18 cellular contexts compared by ENCODE assay signal in the genomic region with DNA sequence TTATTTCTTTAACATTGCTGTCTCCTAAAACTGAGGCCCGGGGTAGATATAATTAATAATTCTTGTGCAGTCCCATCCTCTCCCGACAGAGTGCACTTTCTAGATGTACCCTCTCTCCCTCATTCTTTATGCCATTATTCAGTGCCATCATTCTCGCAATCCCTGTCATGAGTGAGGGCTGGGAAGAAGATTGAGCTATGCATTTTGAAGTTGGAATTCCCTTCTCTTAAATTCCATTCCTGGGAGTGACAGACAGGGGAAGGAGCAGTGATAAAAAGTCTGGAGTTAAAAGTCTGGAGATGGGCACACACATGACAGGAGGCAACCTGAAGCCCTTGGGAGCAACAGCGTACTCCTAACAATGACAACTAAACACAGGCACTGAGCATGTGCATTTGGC. TPM values are rescaled to one million over a fixed set of nuclear protein-coding genes. Genes with fewer than 3 reads are reported as not detected.
DNase-seq lines count a peak whose midpoint lies in the region; ATAC-seq and TF ChIP-seq lines count a peak whose summit lies in the region.
"Had no signal": no experiment of that assay in that cellular context is flagged by ENCODE, and none has a peak within 500 bp of the region (broad histone marks: within the 10 kb centered on the region; RNA-seq: fewer than 3 reads in every experiment).

No MANE protein-coding gene starts in this region.

- H3K36me3 Mint-ChIP-seq in neural progenitor cell (no peaks in the 10 kb centered on the region), type B pancreatic cell (no peaks in the 10 kb centered on the region)

- H4K20me1 ChIP-seq in neural progenitor cell (ENCODE audit: low read depth), result no peaks in the 10 kb centered on the region

- no peaks in the 10 kb centered on the region for H3K79me2 ChIP-seq in neural progenitor cell (ENCODE audit: low read depth)

- ATAC-seq in SK-N-SH treated with all-trans-retinoic acid at 6 μM for 48 hours (no peak), omental fat pad (ENCODE audit: low FRiP score) (no peak)

- H3K9ac ChIP-seq in neural progenitor cell, result no peak overlapping the region

- no peak overlapping the region for H2AFZ ChIP-seq in neural progenitor cell (replicated peaks)

- no peak overlapping the region for H3K4me2 ChIP-seq in neural progenitor cell

- H3K4me1 Mint-ChIP-seq in neural progenitor cell (peaks cover 37% of the 10 kb centered on the region), type B pancreatic cell (ENCODE audit: unreplicated experiment) (peaks cover 46% of the 10 kb centered on the region)
- H3K4me1 Mint-ChIP-seq: B cell had no signal

- H3K36me3 ChIP-seq in neural progenitor cell, result no peaks in the 10 kb centered on the region
- no peaks in the 10 kb centered on the region for H3K36me3 ChIP-seq in WERI-Rb-1

- H3K27me3 Mint-ChIP-seq in neural progenitor cell (ENCODE audit: insufficient read depth, low read depth), result peaks cover 6% of the 10 kb centered on the region
- H3K27me3 Mint-ChIP-seq in type B pancreatic cell, result no peaks in the 10 kb centered on the region

- H3K27me3 ChIP-seq in neural progenitor cell, result no peaks in the 10 kb centered on the region
- H3K27me3 ChIP-seq in WERI-Rb-1 (ENCODE audit: insufficient read depth, low read depth, severe bottlenecking), result no peaks in the 10 kb centered on the region

- H3K9me3 Mint-ChIP-seq in neural progenitor cell, result peaks cover 3% of the 10 kb centered on the region
- H3K9me3 Mint-ChIP-seq in type B pancreatic cell, result peaks cover 10% of the 10 kb centered on the region
- H3K9me3 Mint-ChIP-seq: CD4-positive, alpha-beta T cell; H9 had no signal

- DNase-seq in EH (ENCODE audit: low read depth) (peak; percentile 54), neural progenitor cell (ENCODE audit: low spot score) (no peak), type B pancreatic cell (ENCODE audit: extremely low spot score, unreplicated experiment) (no peak), WERI-Rb-1 (no peak), omental fat pad (ENCODE audit: low spot score) (no peak), T-helper 9 cell (no peak)
- DNase-seq: 8988T; ACHN; C1 segment of cervical spinal cord; Calu3; CD4-positive, alpha-beta T cell; DMS 273 treated with DMSO at 0.1 percent for 48 hours; GDM1; GOT3; H9 had no signal

- peaks cover 10% of the 10 kb centered on the region for H3K4me1 ChIP-seq in neural progenitor cell

- H3K27ac Mint-ChIP-seq in neural progenitor cell (peak overlapping the region; percentile 54), type B pancreatic cell (peak overlapping the region; percentile 44)
- H3K27ac Mint-ChIP-seq: B cell; CD4-positive, alpha-beta T cell; H9 had no signal

- H3K27ac ChIP-seq in neural progenitor cell (no peak overlapping the region), WERI-Rb-1 (no peak overlapping the region)

- TF ChIP-seq CTCF in neural progenitor cell (IDR thresholded peaks at IDR 0.05) (no peak), type B pancreatic cell (conservative IDR thresholded peaks at IDR 0.05) (no peak), WERI-Rb-1 (IDR thresholded peaks at IDR 0.05; ENCODE audit: low read depth, low read length) (no peak), omental fat pad (IDR thresholded peaks at IDR 0.05) (no peak)

- no peaks in the 10 kb centered on the region for H3F3A ChIP-seq in neural progenitor cell (ENCODE audit: low read depth)

- H3K4me3 ChIP-seq in neural progenitor cell (no peak overlapping the region), WERI-Rb-1 (ENCODE audit: low read depth, low read length) (no peak overlapping the region)

- H3K9me3 ChIP-seq in neural progenitor cell (ENCODE audit: low read depth) (no peaks in the 10 kb centered on the region), WERI-Rb-1 (ENCODE audit: severe bottlenecking) (no peaks in the 10 kb centered on the region)

- no peak overlapping the region for H3K4me3 Mint-ChIP-seq in neural progenitor cell
- no peak overlapping the region for H3K4me3 Mint-ChIP-seq in type B pancreatic cell
- H3K4me3 Mint-ChIP-seq: B cell; CD4-positive, alpha-beta T cell; H9 had no signal

TF ChIP-seq in SK-N-SH treated with all-trans-retinoic acid at 6 μM for 48 hours, 23 proteins besides CTCF, POLR2A, EP300 and RAD21:
- TF ChIP-seq ESRRG (CRISPR knock-in tag; IDR thresholded peaks at IDR 0.05) (no peak), ISL1 (CRISPR knock-in tag; IDR thresholded peaks at IDR 0.05) (peak; percentile 8; the same call in 1 of the 2 replicates), GLIS3 (CRISPR knock-in tag; IDR thresholded peaks at IDR 0.05) (no peak)

RNA-seq across cellular contexts. Expression of a gene that starts 2.6 kb away (rescaled TPM):
- total RNA-seq in neural progenitor cell (ENCODE audit: low replicate concordance), result not detected in 2 replicates
- 2.5 and 3.2 TPM in 2 replicates for total RNA-seq in type B pancreatic cell (ENCODE audit: low replicate concordance)
- total RNA-seq in omental fat pad, result 10 to 100 TPM in 2 of 4 donors, 1 to 10 TPM in 2; 1.9 to 16.6 (median 10.3) TPM
- total RNA-seq: B cell; Calu3; CD4-positive, alpha-beta T cell; HT1080 had no signal
